24 cellular contexts compared by ENCODE assay signal in genomic region chr22:49869091-49869830, GRCh38. TPM values are rescaled to one million over a fixed set of nuclear protein-coding genes. Genes with fewer than 3 reads are reported as not detected.
DNase-seq lines count a peak whose midpoint lies in the region; ATAC-seq, FAIRE-seq and TF ChIP-seq lines count a peak whose summit lies in the region.
"Had no signal": no experiment of that assay in that cellular context is flagged by ENCODE, and none has a peak within 500 bp of the region (broad histone marks: within the 10 kb centered on the region; RNA-seq: fewer than 3 reads in every experiment).

No MANE protein-coding gene starts in this region.

- CTCF ChIA-PET in HepG2 (lab: Yijun Ruan, JAX; ENCODE audit: low intra/inter-chr PET ratio, low total read pairs): no interaction called here
- CTCF ChIA-PET in activated CD4-positive, alpha-beta memory T cell treated with anti-CD3 and anti-CD28 coated beads, Interleukin-2, amount 10 ng/mL, durations not matched to agents 7 days and 5 days (lab: Charles Lee): interaction anchor here (1.7 to 1.9 kb wide), 2 partner anchors 24 to 31 kb away, joined by 4 to 6 read pairs; no protein-coding TSS in a partner anchor

- 75% methylated on average over 10 of the region's 17 CpGs for WGBS in HepG2 (ENCODE audit: low lambda C conversion rate)
- WGBS in right lobe of liver (ENCODE audit: insufficient coverage, low coverage, low lambda C conversion rate, missing lambda C conversion rate): 83% methylated on average over 10 of the region's 17 CpGs
- 90 to 95% methylated on average over 15 to 17 of the region's 17 CpGs for WGBS in endodermal cell (ENCODE audit: insufficient coverage in 1 of 2, insufficient read length in 1 of 2), 2 experiments

- H3K79me2 ChIP-seq in HepG2 (ENCODE audit: insufficient read depth, low read length): peaks cover 79% of the 10 kb centered on the region

- no peak overlapping the region for H2AFZ ChIP-seq in HepG2 (ENCODE audit: low read length)
- H2AFZ ChIP-seq: GM23338 had no signal

- H3K4me1 ChIP-seq in HepG2 (ENCODE audit: insufficient read depth, low read length) (peaks cover 40% of the 10 kb centered on the region), right lobe of liver (peaks cover 0 to 7% (median under 1%) of the 10 kb centered on the region in 4 donors), endodermal cell (ENCODE audit: control insufficient read depth, insufficient read depth, low read length) (no peaks in the 10 kb centered on the region), upper lobe of right lung (no peaks in the 10 kb centered on the region)
- H3K4me1 ChIP-seq: ascending aorta had no signal

- TF ChIP-seq RAD21 in HepG2 (CRISPR knock-in tag; IDR thresholded peaks at IDR 0.05): no peak

- H3K4me3 ChIP-seq in HepG2 (replicated peaks in 1 of 3; ENCODE audit: insufficient read depth in 1 of 3, low read depth in 2 of 3, low read length in 3 of 3) (no peak overlapping the region), right lobe of liver (no peak overlapping the region), endodermal cell (ENCODE audit: low read length) (peak overlapping the region; percentile 22), upper lobe of right lung (no peak overlapping the region)
- H3K4me3 ChIP-seq: ascending aorta, GM23338, thoracic aorta had no signal

- no peaks in the 10 kb centered on the region; a peak in 1 of 5 replicates for H3K36me3 ChIP-seq in HepG2 (replicated peaks in 1 of 2; ENCODE audit: control insufficient read depth in 1 of 2, insufficient read depth in 2 of 2, low read length in 2 of 2)
- no peaks in the 10 kb centered on the region for H3K36me3 ChIP-seq in right lobe of liver
- peaks cover 24% of the 10 kb centered on the region for H3K36me3 ChIP-seq in endodermal cell (ENCODE audit: control insufficient read depth, insufficient read depth, low read length)
- H3K36me3 ChIP-seq in upper lobe of right lung: no peaks in the 10 kb centered on the region

- BruUV-seq in HepG2 (replicated peaks; lab: Mats Ljungman, UMichigan): no TSS peak

- FAIRE-seq in HepG2 (lab: Jason Lieb, UNC): no peak

- peaks cover 65% of the 10 kb centered on the region for H3K36me3 Mint-ChIP-seq in activated CD4-positive, alpha-beta memory T cell treated with anti-CD3 and anti-CD28 coated beads, Interleukin-2, amount 10 ng/mL, durations not matched to agents 7 days and 5 days (ENCODE audit: low read depth)
- peaks cover 65% of the 10 kb centered on the region for H3K36me3 Mint-ChIP-seq in endodermal cell (ENCODE audit: low read depth)

- H3K9ac ChIP-seq in HepG2 (ENCODE audit: insufficient read depth, low read depth, low read length) (no peak overlapping the region), endodermal cell (ENCODE audit: extremely low read depth, low read length, poor library complexity, severe bottlenecking) (no peak overlapping the region)

- TF ChIP-seq CTCF in HepG2 (CRISPR knock-in tag; IDR thresholded peaks at IDR 0.05): no peak
- no peak for TF ChIP-seq CTCF in right lobe of liver (IDR thresholded peaks at IDR 0.05)
- no peak for TF ChIP-seq CTCF in endodermal cell (conservative IDR thresholded peaks at IDR 0.05)
- no peak for TF ChIP-seq CTCF in upper lobe of right lung (IDR thresholded peaks at IDR 0.05)

- TF ChIP-seq EP300 in HepG2 (IDR thresholded peaks at IDR 0.05; ENCODE audit: low read depth in 2 of 2, low read length in 2 of 2) (no peak), HepG2 (CRISPR knock-in tag; IDR thresholded peaks at IDR 0.05; ENCODE audit: borderline replicate concordance) (no peak)

- in situ Hi-C loops in HepG2 (cut with HindIII; ENCODE audit: extremely low pct_ligation_motif_present, low pct_unique_long_range_greater_than_20kb): no loop called here

- peaks cover 62% of the 10 kb centered on the region for H3K4me1 Mint-ChIP-seq in activated CD4-positive, alpha-beta memory T cell treated with anti-CD3 and anti-CD28 coated beads, Interleukin-2, amount 10 ng/mL, durations not matched to agents 7 days and 5 days
- no peaks in the 10 kb centered on the region for H3K4me1 Mint-ChIP-seq in endodermal cell

- no peak overlapping the region for H3K4me3 Mint-ChIP-seq in activated CD4-positive, alpha-beta memory T cell treated with anti-CD3 and anti-CD28 coated beads, Interleukin-2, amount 10 ng/mL, durations not matched to agents 7 days and 5 days
- no peak overlapping the region for H3K4me3 Mint-ChIP-seq in endodermal cell
- H3K4me3 Mint-ChIP-seq: GM23338 had no signal

- intact Hi-C loops in HepG2 (cut with micrococcal nuclease; ENCODE audit: unreplicated experiment): loop anchor here (1.0 kb wide), 1 partner anchor 49 kb away; the partner anchor contains the start of genes ALG12 and CRELD2
- intact Hi-C loops in right lobe of liver (cut with DNase I): no loop called here
- intact Hi-C loops in upper lobe of right lung (cut with DNase I): no loop called here

- no peak overlapping the region for H3K4me2 ChIP-seq in HepG2 (ENCODE audit: low read depth, low read length)
- H3K4me2 ChIP-seq: GM23338 had no signal

- H3K9me3 ChIP-seq in HepG2 (ENCODE audit: low read length) (peaks cover 14% of the 10 kb centered on the region), right lobe of liver (peaks cover 0 to 4% (median 0%) of the 10 kb centered on the region in 4 donors), endodermal cell (ENCODE audit: control insufficient read depth, low read length) (peaks cover 42% of the 10 kb centered on the region), upper lobe of right lung (peaks cover 11% of the 10 kb centered on the region)

- TF ChIP-seq POLR2A in HepG2 (IDR thresholded peaks at IDR 0.05; ENCODE audit: insufficient read depth in 1 of 2, low read depth in 2 of 2, low read length in 2 of 2): no peak
- TF ChIP-seq POLR2A in right lobe of liver (IDR thresholded peaks at IDR 0.05): no peak

- H3K27me3 Mint-ChIP-seq in activated CD4-positive, alpha-beta memory T cell treated with anti-CD3 and anti-CD28 coated beads, Interleukin-2, amount 10 ng/mL, durations not matched to agents 7 days and 5 days: no peaks in the 10 kb centered on the region
- H3K27me3 Mint-ChIP-seq in endodermal cell (ENCODE audit: insufficient read depth): no peaks in the 10 kb centered on the region

- H3K9me3 Mint-ChIP-seq in activated CD4-positive, alpha-beta memory T cell treated with anti-CD3 and anti-CD28 coated beads, Interleukin-2, amount 10 ng/mL, durations not matched to agents 7 days and 5 days: peaks cover 34% of the 10 kb centered on the region
- H3K9me3 Mint-ChIP-seq in endodermal cell: peaks cover 53% of the 10 kb centered on the region

- ATAC-seq in HepG2: no peak
- ATAC-seq in right lobe of liver: no peak
- peak; percentile 28 for ATAC-seq in upper lobe of right lung
- no peak for ATAC-seq in HG03457 (IDR thresholded peaks at IDR 0.05; ENCODE audit: unreplicated experiment)
- ATAC-seq: GM23338, Panc1, sciatic nerve had no signal

- peaks cover 11% of the 10 kb centered on the region; the same call in 1 of the 2 replicates for H4K20me1 ChIP-seq in HepG2 (ENCODE audit: insufficient read depth, low read length)

- POLR2A ChIA-PET in HepG2 (lab: Yijun Ruan, JAX): interaction anchor here (1.8 kb wide), 1 partner anchor 17 kb away, joined by 6 read pairs; no protein-coding TSS in a partner anchor
- POLR2A ChIA-PET in activated CD4-positive, alpha-beta memory T cell treated with anti-CD3 and anti-CD28 coated beads, Interleukin-2, amount 10 ng/mL, durations not matched to agents 7 days and 5 days (lab: Charles Lee): interaction anchor here (2.5 to 3.2 kb wide), 2 partner anchors 11 to 14 kb away, joined by 10 to 18 read pairs; no protein-coding TSS in a partner anchor

- H3K27ac ChIP-seq in HepG2 (ENCODE audit: extremely low read length, insufficient read depth, low read length): no peak overlapping the region
- H3K27ac ChIP-seq in right lobe of liver: no peak overlapping the region
- H3K27ac ChIP-seq in endodermal cell (ENCODE audit: low read depth, low read length): no peak overlapping the region
- no peak overlapping the region for H3K27ac ChIP-seq in upper lobe of right lung
- H3K27ac ChIP-seq: ascending aorta, C4-2B, thoracic aorta had no signal

- DNase-seq in HepG2 (ENCODE audit: low spot score) (no peak), right lobe of liver (no peak), endodermal cell (no peak), upper lobe of right lung (peak; percentile 34), globus pallidus (ENCODE audit: low spot score) (no peak), RPMI8226 (no peak)
- no peak for DNase-seq in activated CD4-positive, alpha-beta memory T cell treated with anti-CD3 and anti-CD28 coated beads, Interleukin-2, amount 10 ng/mL, durations not matched to agents 7 days and 5 days
- DNase-seq: ACHN; activated CD4-positive, alpha-beta T cell treated with anti-CD3 and anti-CD28 coated beads for 1 hour; activated naive CD4-positive, alpha-beta T cell; Kasumi-1; kidney glomerular epithelial cell; NCI-H1092; NCI-H2107; NCI-H510A treated with DMSO at 0.1 percent for 48 hours; NK-92 treated with Interleukin-12 subunit alpha and Interleukin-12 subunit beta, amount 100 ng/mL, for 24 hours; T1000 had no signal

- H3K27ac Mint-ChIP-seq in activated CD4-positive, alpha-beta memory T cell treated with anti-CD3 and anti-CD28 coated beads, Interleukin-2, amount 10 ng/mL, durations not matched to agents 7 days and 5 days: peak overlapping the region; percentile 55
- no peak overlapping the region for H3K27ac Mint-ChIP-seq in endodermal cell
- H3K27ac Mint-ChIP-seq: GM23338 had no signal

- no peaks in the 10 kb centered on the region for H3K27me3 ChIP-seq in HepG2 (ENCODE audit: control insufficient read depth in 1 of 2, insufficient read depth in 2 of 2, low read length in 2 of 2)
- H3K27me3 ChIP-seq in right lobe of liver: no peaks in the 10 kb centered on the region
- no peaks in the 10 kb centered on the region for H3K27me3 ChIP-seq in endodermal cell (ENCODE audit: control insufficient read depth, insufficient read depth, low read length, poor library complexity, severe bottlenecking)
- H3K27me3 ChIP-seq in upper lobe of right lung: no peaks in the 10 kb centered on the region
- H3K27me3 ChIP-seq: ascending aorta had no signal

RNA-seq across cellular contexts. Expression of gene ZBED4, which starts 15.6 kb away (rescaled TPM):
- 9.6 and 11.9 TPM in 2 replicates for total RNA-seq in HepG2 (2016; rRNA removed; fragmentation: Illumina TruSeq; extraction: Trizol)
- 0.91 and 1.3 TPM in 2 replicates for total RNA-seq in HepG2 (2016; cell fraction: cytosol; rRNA removed; fragmentation: Illumina TruSeq; extraction: Trizol; ENCODE audit: low read depth)
- 9.6 and 9.7 TPM in 2 replicates for total RNA-seq in HepG2 (2016; cell fraction: insoluble cytoplasmic fraction; rRNA removed; fragmentation: Illumina TruSeq; extraction: Trizol)
- 5.5 TPM in 2 replicates for total RNA-seq in HepG2 (2016; cell fraction: membrane; rRNA removed; fragmentation: Illumina TruSeq; extraction: Trizol)
- 8.0 and 9.8 TPM in 2 replicates for total RNA-seq in HepG2 (2016; cell fraction: nucleus; rRNA removed; fragmentation: Illumina TruSeq; extraction: Trizol)
- polyA plus RNA-seq in HepG2 (2011; rRNA removed): 5.4 and 6.0 TPM in 2 replicates
- polyA plus RNA-seq in HepG2 (2011; cell fraction: cytosol; rRNA removed): 4.8 and 5.6 TPM in 2 replicates
- 9.9 and 11.1 TPM in 2 replicates for polyA plus RNA-seq in HepG2 (2011; cell fraction: nucleus; rRNA removed)
- polyA plus RNA-seq in HepG2 (2012): 9.9 and 11.2 TPM in 2 replicates
- polyA plus RNA-seq in HepG2 (2016; cell fraction: cytosol; fragmentation: Illumina TruSeq; extraction: Trizol; ENCODE audit: low read depth): 0.43 and 0.49 TPM in 2 replicates
- polyA plus RNA-seq in HepG2 (2016; cell fraction: insoluble cytoplasmic fraction; fragmentation: Illumina TruSeq; extraction: Trizol; ENCODE audit: low read depth): 9.0 and 10.5 TPM in 2 replicates
- polyA plus RNA-seq in HepG2 (2016; cell fraction: membrane; fragmentation: Illumina TruSeq; extraction: Trizol; ENCODE audit: low read depth): 2.4 and 2.7 TPM in 2 replicates
- 13.2 and 13.5 TPM in 2 replicates for polyA plus RNA-seq in HepG2 (2016; cell fraction: nucleus; fragmentation: Illumina TruSeq; extraction: Trizol; ENCODE audit: insufficient read depth, low read depth)
- polyA minus RNA-seq in HepG2 (2011; rRNA and poly(A)+ RNA removed; ENCODE audit: low replicate concordance): 7.8 and 12.8 TPM in 2 replicates
- polyA minus RNA-seq in HepG2 (2011; cell fraction: cytosol; rRNA and poly(A)+ RNA removed): 8.8 and 10.3 TPM in 2 replicates
- polyA minus RNA-seq in HepG2 (2011; cell fraction: nucleus; rRNA and poly(A)+ RNA removed): 12.1 and 13.2 TPM in 2 replicates
- total RNA-seq in right lobe of liver: 1 to 10 TPM; 4.1 to 9.3 (median 5.2) TPM
- total RNA-seq in activated CD4-positive, alpha-beta memory T cell treated with anti-CD3 and anti-CD28 coated beads, Interleukin-2, amount 10 ng/mL, durations not matched to agents 7 days and 5 days: 10 to 100 TPM; 20.6 to 21.8 TPM
- total RNA-seq in endodermal cell: 10 to 100 TPM; 22.0 to 26.6 TPM
- 31.2 TPM for polyA plus RNA-seq in endodermal cell (2013, experiment 1 of 2)
- polyA plus RNA-seq in endodermal cell (2013, experiment 2 of 2): 29.0 TPM
- 11.8 TPM for total RNA-seq in upper lobe of right lung

RNA-seq across cellular contexts. Expression of gene BRD1, which starts 41.6 kb away (rescaled TPM):
- total RNA-seq in HepG2 (2016; rRNA removed; fragmentation: Illumina TruSeq; extraction: Trizol): 6.6 and 12.0 TPM in 2 replicates
- 6.1 and 7.5 TPM in 2 replicates for total RNA-seq in HepG2 (2016; cell fraction: cytosol; rRNA removed; fragmentation: Illumina TruSeq; extraction: Trizol; ENCODE audit: low read depth)
- total RNA-seq in HepG2 (2016; cell fraction: insoluble cytoplasmic fraction; rRNA removed; fragmentation: Illumina TruSeq; extraction: Trizol): 6.3 and 13.3 TPM in 2 replicates
- 6.7 and 8.2 TPM in 2 replicates for total RNA-seq in HepG2 (2016; cell fraction: membrane; rRNA removed; fragmentation: Illumina TruSeq; extraction: Trizol)
- 14.2 and 15.7 TPM in 2 replicates for total RNA-seq in HepG2 (2016; cell fraction: nucleus; rRNA removed; fragmentation: Illumina TruSeq; extraction: Trizol)
- 5.1 and 6.4 TPM in 2 replicates for polyA plus RNA-seq in HepG2 (2011; rRNA removed)
- 3.8 and 3.9 TPM in 2 replicates for polyA plus RNA-seq in HepG2 (2011; cell fraction: cytosol; rRNA removed)
- polyA plus RNA-seq in HepG2 (2011; cell fraction: nucleus; rRNA removed): 29.0 and 31.0 TPM in 2 replicates
- 14.8 and 16.2 TPM in 2 replicates for polyA plus RNA-seq in HepG2 (2012)
- polyA plus RNA-seq in HepG2 (2016; cell fraction: cytosol; fragmentation: Illumina TruSeq; extraction: Trizol; ENCODE audit: low read depth): 0.67 and 0.95 TPM in 2 replicates
- 8.8 and 10.0 TPM in 2 replicates for polyA plus RNA-seq in HepG2 (2016; cell fraction: insoluble cytoplasmic fraction; fragmentation: Illumina TruSeq; extraction: Trizol; ENCODE audit: low read depth)
- polyA plus RNA-seq in HepG2 (2016; cell fraction: membrane; fragmentation: Illumina TruSeq; extraction: Trizol; ENCODE audit: low read depth): 2.6 and 3.2 TPM in 2 replicates
- polyA plus RNA-seq in HepG2 (2016; cell fraction: nucleus; fragmentation: Illumina TruSeq; extraction: Trizol; ENCODE audit: insufficient read depth, low read depth): 28.8 and 30.8 TPM in 2 replicates
- polyA minus RNA-seq in HepG2 (2011; rRNA and poly(A)+ RNA removed; ENCODE audit: low replicate concordance): 4.2 and 8.4 TPM in 2 replicates
- 7.6 and 8.3 TPM in 2 replicates for polyA minus RNA-seq in HepG2 (2011; cell fraction: cytosol; rRNA and poly(A)+ RNA removed)
- polyA minus RNA-seq in HepG2 (2011; cell fraction: nucleus; rRNA and poly(A)+ RNA removed): 29.1 and 32.0 TPM in 2 replicates
- 10 to 100 TPM in 5 of 6 experiments, 1 to 10 TPM in 1; 9.3 to 17.8 (median 11.6) TPM for total RNA-seq in right lobe of liver
- 10 to 100 TPM; 54.7 to 55.4 TPM for total RNA-seq in activated CD4-positive, alpha-beta memory T cell treated with anti-CD3 and anti-CD28 coated beads, Interleukin-2, amount 10 ng/mL, durations not matched to agents 7 days and 5 days
- 10 to 100 TPM; 49.5 to 54.9 TPM for total RNA-seq in endodermal cell
- 39.8 TPM for polyA plus RNA-seq in endodermal cell (2013, experiment 1 of 2)
- 36.7 TPM for polyA plus RNA-seq in endodermal cell (2013, experiment 2 of 2)
- 39.0 TPM for total RNA-seq in upper lobe of right lung

RNA-seq across cellular contexts. Expression of gene ALG12, which starts 49.0 kb away (rescaled TPM):
- total RNA-seq in HepG2 (2016; rRNA removed; fragmentation: Illumina TruSeq; extraction: Trizol) (6.6 and 15.8 TPM in 2 replicates), right lobe of liver (10 to 100 TPM; 15.1 to 19.0 (median 16.6) TPM), endodermal cell (10 to 100 TPM; 19.7 to 26.2 TPM), upper lobe of right lung (28.1 TPM)
- total RNA-seq in HepG2 (2016; cell fraction: cytosol; rRNA removed; fragmentation: Illumina TruSeq; extraction: Trizol; ENCODE audit: low read depth): 1.5 and 3.0 TPM in 2 replicates
- 6.8 and 15.6 TPM in 2 replicates for total RNA-seq in HepG2 (2016; cell fraction: insoluble cytoplasmic fraction; rRNA removed; fragmentation: Illumina TruSeq; extraction: Trizol)
- total RNA-seq in HepG2 (2016; cell fraction: membrane; rRNA removed; fragmentation: Illumina TruSeq; extraction: Trizol): 6.4 and 10.5 TPM in 2 replicates
- total RNA-seq in HepG2 (2016; cell fraction: nucleus; rRNA removed; fragmentation: Illumina TruSeq; extraction: Trizol): 10.6 and 14.2 TPM in 2 replicates
- 7.8 and 9.5 TPM in 2 replicates for polyA plus RNA-seq in HepG2 (2011; rRNA removed)
- 5.9 and 6.1 TPM in 2 replicates for polyA plus RNA-seq in HepG2 (2011; cell fraction: cytosol; rRNA removed)
- polyA plus RNA-seq in HepG2 (2011; cell fraction: nucleus; rRNA removed): 25.1 and 26.7 TPM in 2 replicates
- polyA plus RNA-seq in HepG2 (2012): 9.4 and 10.0 TPM in 2 replicates
- polyA plus RNA-seq in HepG2 (2016; cell fraction: cytosol; fragmentation: Illumina TruSeq; extraction: Trizol; ENCODE audit: low read depth): 2.9 and 3.3 TPM in 2 replicates
- polyA plus RNA-seq in HepG2 (2016; cell fraction: insoluble cytoplasmic fraction; fragmentation: Illumina TruSeq; extraction: Trizol; ENCODE audit: low read depth): 6.1 and 6.8 TPM in 2 replicates
- 5.6 and 6.9 TPM in 2 replicates for polyA plus RNA-seq in HepG2 (2016; cell fraction: membrane; fragmentation: Illumina TruSeq; extraction: Trizol; ENCODE audit: low read depth)
- 26.3 and 30.4 TPM in 2 replicates for polyA plus RNA-seq in HepG2 (2016; cell fraction: nucleus; fragmentation: Illumina TruSeq; extraction: Trizol; ENCODE audit: insufficient read depth, low read depth)
- 5.8 and 12.8 TPM in 2 replicates for polyA minus RNA-seq in HepG2 (2011; rRNA and poly(A)+ RNA removed; ENCODE audit: low replicate concordance)
- 5.7 and 7.1 TPM in 2 replicates for polyA minus RNA-seq in HepG2 (2011; cell fraction: cytosol; rRNA and poly(A)+ RNA removed)
- 3.4 and 4.5 TPM in 2 replicates for polyA minus RNA-seq in HepG2 (2011; cell fraction: nucleus; rRNA and poly(A)+ RNA removed)
- total RNA-seq in activated CD4-positive, alpha-beta memory T cell treated with anti-CD3 and anti-CD28 coated beads, Interleukin-2, amount 10 ng/mL, durations not matched to agents 7 days and 5 days: 10 to 100 TPM; 14.7 to 20.6 TPM
- polyA plus RNA-seq in endodermal cell (2013, experiment 1 of 2): 16.2 TPM
- 12.6 TPM for polyA plus RNA-seq in endodermal cell (2013, experiment 2 of 2)

RNA-seq across cellular contexts. Expression of gene CRELD2, which starts 49.2 kb away (rescaled TPM):
- total RNA-seq in HepG2 (2016; rRNA removed; fragmentation: Illumina TruSeq; extraction: Trizol) (19.6 and 44.7 TPM in 2 replicates), right lobe of liver (10 to 100 TPM; 26.0 to 56.4 (median 47.8) TPM), endodermal cell (10 to 100 TPM; 39.8 to 62.9 TPM), upper lobe of right lung (44.2 TPM)
- 22.4 and 24.2 TPM in 2 replicates for total RNA-seq in HepG2 (2016; cell fraction: cytosol; rRNA removed; fragmentation: Illumina TruSeq; extraction: Trizol; ENCODE audit: low read depth)
- total RNA-seq in HepG2 (2016; cell fraction: insoluble cytoplasmic fraction; rRNA removed; fragmentation: Illumina TruSeq; extraction: Trizol): 18.8 and 46.8 TPM in 2 replicates
- total RNA-seq in HepG2 (2016; cell fraction: membrane; rRNA removed; fragmentation: Illumina TruSeq; extraction: Trizol): 27.6 and 29.9 TPM in 2 replicates
- 35.5 and 40.6 TPM in 2 replicates for total RNA-seq in HepG2 (2016; cell fraction: nucleus; rRNA removed; fragmentation: Illumina TruSeq; extraction: Trizol)
- 17.2 and 20.2 TPM in 2 replicates for polyA plus RNA-seq in HepG2 (2011; rRNA removed)
- polyA plus RNA-seq in HepG2 (2011; cell fraction: cytosol; rRNA removed): 16.7 and 25.6 TPM in 2 replicates
- polyA plus RNA-seq in HepG2 (2011; cell fraction: nucleus; rRNA removed): 44.2 and 48.8 TPM in 2 replicates
- polyA plus RNA-seq in HepG2 (2012): 9.4 and 10.2 TPM in 2 replicates
- 25.8 and 29.9 TPM in 2 replicates for polyA plus RNA-seq in HepG2 (2016; cell fraction: cytosol; fragmentation: Illumina TruSeq; extraction: Trizol; ENCODE audit: low read depth)
- 22.7 and 25.1 TPM in 2 replicates for polyA plus RNA-seq in HepG2 (2016; cell fraction: insoluble cytoplasmic fraction; fragmentation: Illumina TruSeq; extraction: Trizol; ENCODE audit: low read depth)
- 26.9 and 27.0 TPM in 2 replicates for polyA plus RNA-seq in HepG2 (2016; cell fraction: membrane; fragmentation: Illumina TruSeq; extraction: Trizol; ENCODE audit: low read depth)
- polyA plus RNA-seq in HepG2 (2016; cell fraction: nucleus; fragmentation: Illumina TruSeq; extraction: Trizol; ENCODE audit: insufficient read depth, low read depth): 89.1 and 100 TPM in 2 replicates
- polyA minus RNA-seq in HepG2 (2011; rRNA and poly(A)+ RNA removed; ENCODE audit: low replicate concordance): 6.9 and 14.7 TPM in 2 replicates
- polyA minus RNA-seq in HepG2 (2011; cell fraction: cytosol; rRNA and poly(A)+ RNA removed): 4.4 and 5.2 TPM in 2 replicates
- polyA minus RNA-seq in HepG2 (2011; cell fraction: nucleus; rRNA and poly(A)+ RNA removed): 4.5 and 4.7 TPM in 2 replicates
- total RNA-seq in activated CD4-positive, alpha-beta memory T cell treated with anti-CD3 and anti-CD28 coated beads, Interleukin-2, amount 10 ng/mL, durations not matched to agents 7 days and 5 days: 10 to 100 TPM; 50.0 to 51.2 TPM
- 27.1 TPM for polyA plus RNA-seq in endodermal cell (2013, experiment 1 of 2)
- 27.4 TPM for polyA plus RNA-seq in endodermal cell (2013, experiment 2 of 2)
